ENCODE assay signal across 8 cellular contexts in genomic region chr14:104078031-104078455, GRCh38. TPM values are rescaled to one million over a fixed set of nuclear protein-coding genes. Genes with fewer than 3 reads are reported as not detected.
DNase-seq lines count a peak whose midpoint lies in the region; ATAC-seq, FAIRE-seq and TF ChIP-seq lines count a peak whose summit lies in the region.

No MANE protein-coding gene starts in this region.

- peaks cover 6% of the 10 kb centered on the region for H3K36me3 Mint-ChIP-seq in natural killer cell treated with Interleukin-12 subunit alpha and Interleukin-12 subunit beta and Interleukin-15 and Interleukin-18, amount 100 ng/mL, for 72 hours

- peaks cover 5 to 6% of the 10 kb centered on the region in 2 donors for H3K27me3 Mint-ChIP-seq in natural killer cell treated with Interleukin-12 subunit alpha and Interleukin-12 subunit beta and Interleukin-15 and Interleukin-18, amount 100 ng/mL, for 72 hours

- WGBS in esophagus squamous epithelium, 2 donors = 0 to 2% methylated on average over 4 to 6 of the region's 7 CpGs

- no peak overlapping the region for H3K4me3 ChIP-seq in esophagus squamous epithelium

- peak; percentile 95 for ATAC-seq in GM21529 (IDR thresholded peaks at IDR 0.05; ENCODE audit: unreplicated experiment)
- peak; percentile 93 to 94 for ATAC-seq in natural killer cell treated with Interleukin-12 subunit alpha and Interleukin-12 subunit beta and Interleukin-15 and Interleukin-18, amount 100 ng/mL, for 72 hours

- H3K9me3 ChIP-seq in esophagus squamous epithelium = peaks cover 0 to 9% (median 8%) of the 10 kb centered on the region in 3 donors

- H3K9me3 Mint-ChIP-seq in natural killer cell treated with Interleukin-12 subunit alpha and Interleukin-12 subunit beta and Interleukin-15 and Interleukin-18, amount 100 ng/mL, for 72 hours = peaks cover 3% of the 10 kb centered on the region

- H3K4me1 Mint-ChIP-seq in natural killer cell treated with Interleukin-12 subunit alpha and Interleukin-12 subunit beta and Interleukin-15 and Interleukin-18, amount 100 ng/mL, for 72 hours (ENCODE audit: low read depth in 2 of 2) = peaks cover 0 to 6% of the 10 kb centered on the region in 2 donors

- H3K27me3 ChIP-seq in esophagus squamous epithelium = peaks cover 0 to 55% (median 0%) of the 10 kb centered on the region in 4 donors

- no peak for TF ChIP-seq POLR2A in esophagus squamous epithelium (IDR thresholded peaks at IDR 0.05)

- no peaks in the 10 kb centered on the region for H3K36me3 ChIP-seq in esophagus squamous epithelium

- DNase-seq in D721Med (ENCODE audit: insufficient read length, low spot score) = peak; percentile 92
- DNase-seq in Kasumi-1 (lab: John Stamatoyannopoulos, UW) = peak; percentile 90 to 91
- peak; percentile 77 for DNase-seq in activated T-cell treated with anti-CD3 and anti-CD28 coated beads for 48 hours (ENCODE audit: low read depth)
- no peak for DNase-seq in esophagus squamous epithelium (lab: John Stamatoyannopoulos, UW)
- peak; percentile 90 for DNase-seq in natural killer cell treated with Interleukin-12 subunit alpha and Interleukin-12 subunit beta and Interleukin-15 and Interleukin-18, amount 100 ng/mL, for 72 hours (ENCODE audit: low spot score)
- DNase-seq in stimulated activated naive CD4-positive, alpha-beta T cell treated with Interleukin-2 at 50 U/mL for 16 hours (lab: John Stamatoyannopoulos, UW) = peak; percentile 73

- intact Hi-C loops in esophagus squamous epithelium (cut with DNase I) = loop anchor here (5.0 to 10.0 kb wide), 2 partner anchors 54 to 487 kb away; no protein-coding TSS in a partner anchor

- peak; percentile 100 for TF ChIP-seq CTCF in D721Med (IDR thresholded peaks at IDR 0.05; ENCODE audit: insufficient read depth, missing control alignments)
- TF ChIP-seq CTCF in esophagus squamous epithelium (IDR thresholded peaks at IDR 0.05) = peak; percentile 97 to 100 (median 99)

- H3K27ac Mint-ChIP-seq in natural killer cell treated with Interleukin-12 subunit alpha and Interleukin-12 subunit beta and Interleukin-15 and Interleukin-18, amount 100 ng/mL, for 72 hours = peak overlapping the region in 1 of 2 donors; percentile 14

- FAIRE-seq in D721Med (lab: Jason Lieb, UNC) = peak; percentile 73

- peaks cover 0 to 8% (median 0%) of the 10 kb centered on the region in 3 donors for H3K4me1 ChIP-seq in esophagus squamous epithelium

- no peak overlapping the region for H3K4me3 Mint-ChIP-seq in natural killer cell treated with Interleukin-12 subunit alpha and Interleukin-12 subunit beta and Interleukin-15 and Interleukin-18, amount 100 ng/mL, for 72 hours

- no peak overlapping the region for H3K27ac ChIP-seq in esophagus squamous epithelium

TF ChIP-seq in PFSK-1, 5 proteins besides CTCF, POLR2A, EP300 and RAD21:
- peak; percentile 93 for TF ChIP-seq FOXP2 (optimal IDR thresholded peaks at IDR 0.05; ENCODE audit: borderline replicate concordance, extremely low read depth, extremely low read length, insufficient read depth)
- no peak for TF ChIP-seq SIN3A (IDR thresholded peaks at IDR 0.05; ENCODE audit: borderline replicate concordance, insufficient read depth, low read length)

RNA-seq across cellular contexts. Expression of gene ASPG, which starts 7.5 kb away (rescaled TPM):
- not detected for polyA plus RNA-seq in PFSK-1 (2012; ENCODE audit: insufficient read length, low read depth)
- 10 to 100 TPM; 12.2 to 78.2 (median 40.8) TPM for total RNA-seq in esophagus squamous epithelium
- not detected for total RNA-seq in natural killer cell treated with Interleukin-12 subunit alpha and Interleukin-12 subunit beta and Interleukin-15 and Interleukin-18, amount 100 ng/mL, for 72 hours

Comparison
In these comparisons a context has a peak if more than half of its experiments do, and no peak if none do; other contexts are left out.
1. RNA of gene ASPG, which starts 7.5 kb away (total RNA-seq): 12.2 to 78.2 TPM in esophagus squamous epithelium; not detected in natural killer cell treated with Interleukin-12 subunit alpha and Interleukin-12 subunit beta and Interleukin-15 and Interleukin-18, amount 100 ng/mL, for 72 hours; every median in the first group is over 10 times any median in the second.